24 cellular contexts compared by ENCODE assay signal in the genomic region with DNA sequence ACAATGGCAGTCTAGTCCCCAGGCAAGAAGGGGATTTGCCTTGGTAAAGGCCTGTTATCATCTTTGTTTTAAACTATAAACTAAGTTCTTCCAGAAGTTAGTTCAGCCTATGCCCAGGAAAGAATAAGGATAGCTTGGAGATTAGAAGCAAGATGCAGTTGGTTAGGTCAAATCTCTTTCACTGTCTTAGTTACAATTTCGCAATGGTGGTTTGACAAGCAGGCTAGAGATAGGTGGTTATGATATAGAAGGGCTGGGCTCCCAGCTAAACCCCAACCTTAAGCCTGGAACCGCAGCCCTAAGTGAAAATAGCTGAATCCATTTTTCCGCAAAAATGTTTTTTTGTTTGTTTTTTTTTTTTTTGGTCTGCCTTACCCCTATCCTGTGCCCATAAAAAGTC. TPM values are rescaled to one million over a fixed set of nuclear protein-coding genes. Genes with fewer than 3 reads are reported as not detected.
"Had no signal": no experiment of that assay in that cellular context is flagged by ENCODE, and none has a peak within 500 bp of the region (broad histone marks: within the 10 kb centered on the region; RNA-seq: fewer than 3 reads in every experiment).

No MANE protein-coding gene starts in this region.

- H3K27me3 Mint-ChIP-seq: stimulated activated naive B cell treated with anti-CD40 and anti-IgM and Interleukin-4, amounts not matched to agents 10 μg/mL and 1 μg/mL and 100 μg/mL, for 72 hours had no signal

- ATAC-seq: esophagus mucosa; gastrocnemius medialis; left ventricle myocardium superior; lower lobe of right lung; natural killer cell; psoas muscle; right cardiac atrium; stimulated activated naive B cell treated with anti-CD40 and anti-IgM and Interleukin-4, amounts not matched to agents 10 μg/mL and 1 μg/mL and 100 μg/mL, for 72 hours had no signal

- H3K27ac Mint-ChIP-seq: endodermal cell; natural killer cell; stimulated activated naive CD8-positive, alpha-beta T cell treated with anti-CD3 and anti-CD28 coated beads, Interleukin-15, Interleukin-2, amounts not matched to agents 100 ng/mL and 50 ng/mL, for 24 hours had no signal

- H3K9me3 ChIP-seq: gastrocnemius medialis, lower lobe of right lung, ovary, psoas muscle, sigmoid colon, thoracic aorta, tibial nerve, upper lobe of left lung, uterus had no signal

- H3K36me3 ChIP-seq: gastrocnemius medialis, lower lobe of right lung, ovary, sigmoid colon, thoracic aorta, tibial nerve, upper lobe of left lung, uterus had no signal

- H3K4me1 Mint-ChIP-seq: natural killer cell; stimulated activated naive B cell treated with anti-CD40 and anti-IgM and Interleukin-4, amounts not matched to agents 10 μg/mL and 1 μg/mL and 100 μg/mL, for 72 hours had no signal

- H3K36me3 Mint-ChIP-seq: natural killer cell; stimulated activated naive B cell treated with anti-CD40 and anti-IgM and Interleukin-4, amounts not matched to agents 10 μg/mL and 1 μg/mL and 100 μg/mL, for 72 hours had no signal

- H3K4me3 ChIP-seq: dorsolateral prefrontal cortex, gastrocnemius medialis, lower lobe of right lung, ovary, psoas muscle, sigmoid colon, thoracic aorta, tibial nerve, upper lobe of left lung, uterus had no signal

- H3K4me1 ChIP-seq: gastrocnemius medialis, lower lobe of right lung, psoas muscle, sigmoid colon, tibial nerve, upper lobe of left lung, uterus had no signal

- H3K4me3 Mint-ChIP-seq: endodermal cell; natural killer cell; stimulated activated naive B cell treated with anti-CD40 and anti-IgM and Interleukin-4, amounts not matched to agents 10 μg/mL and 1 μg/mL and 100 μg/mL, for 72 hours; stimulated activated naive CD8-positive, alpha-beta T cell treated with anti-CD3 and anti-CD28 coated beads, Interleukin-15, Interleukin-2, amounts not matched to agents 100 ng/mL and 50 ng/mL, for 24 hours had no signal

- H3K9me3 Mint-ChIP-seq: endodermal cell; natural killer cell; stimulated activated naive B cell treated with anti-CD40 and anti-IgM and Interleukin-4, amounts not matched to agents 10 μg/mL and 1 μg/mL and 100 μg/mL, for 72 hours; stimulated activated naive CD8-positive, alpha-beta T cell treated with anti-CD3 and anti-CD28 coated beads, Interleukin-15, Interleukin-2, amounts not matched to agents 100 ng/mL and 50 ng/mL, for 24 hours had no signal

- H3K27me3 ChIP-seq: dorsolateral prefrontal cortex, gastrocnemius medialis, ovary, sigmoid colon, tibial nerve, upper lobe of left lung, uterus had no signal

- H3K27ac ChIP-seq: dorsolateral prefrontal cortex, epithelial cell of prostate, gastrocnemius medialis, lower lobe of right lung, ovary, psoas muscle, sigmoid colon, thoracic aorta, tibial nerve, upper lobe of left lung, uterus had no signal

- DNase-seq: dorsolateral prefrontal cortex; effector CD4-positive, alpha-beta T cell; endodermal cell; foreskin fibroblast; gastrocnemius medialis; head of caudate nucleus; left ventricle myocardium superior; lower lobe of right lung; natural killer cell; occipital lobe; ovary; posterior cingulate gyrus; psoas muscle; right cardiac atrium; sigmoid colon; stimulated activated CD4-positive, alpha-beta T cell treated with anti-CD3 and anti-CD28 coated beads, Interleukin-2, amount 100 ng/mL, for 48 hours; stimulated activated naive B cell treated with anti-CD40 and anti-IgM and Interleukin-4, amounts not matched to agents 10 μg/mL and 1 μg/mL and 100 μg/mL, for 72 hours; upper lobe of left lung; uterus had no signal

RNA-seq across cellular contexts. Expression of a gene that starts 41.8 kb away (rescaled TPM):
- total RNA-seq: gastrocnemius medialis, thoracic aorta, tibial nerve had no signal
- polyA plus RNA-seq: right cardiac atrium had no signal
